ENCODE assay signal across 21 cellular contexts in the genomic region with DNA sequence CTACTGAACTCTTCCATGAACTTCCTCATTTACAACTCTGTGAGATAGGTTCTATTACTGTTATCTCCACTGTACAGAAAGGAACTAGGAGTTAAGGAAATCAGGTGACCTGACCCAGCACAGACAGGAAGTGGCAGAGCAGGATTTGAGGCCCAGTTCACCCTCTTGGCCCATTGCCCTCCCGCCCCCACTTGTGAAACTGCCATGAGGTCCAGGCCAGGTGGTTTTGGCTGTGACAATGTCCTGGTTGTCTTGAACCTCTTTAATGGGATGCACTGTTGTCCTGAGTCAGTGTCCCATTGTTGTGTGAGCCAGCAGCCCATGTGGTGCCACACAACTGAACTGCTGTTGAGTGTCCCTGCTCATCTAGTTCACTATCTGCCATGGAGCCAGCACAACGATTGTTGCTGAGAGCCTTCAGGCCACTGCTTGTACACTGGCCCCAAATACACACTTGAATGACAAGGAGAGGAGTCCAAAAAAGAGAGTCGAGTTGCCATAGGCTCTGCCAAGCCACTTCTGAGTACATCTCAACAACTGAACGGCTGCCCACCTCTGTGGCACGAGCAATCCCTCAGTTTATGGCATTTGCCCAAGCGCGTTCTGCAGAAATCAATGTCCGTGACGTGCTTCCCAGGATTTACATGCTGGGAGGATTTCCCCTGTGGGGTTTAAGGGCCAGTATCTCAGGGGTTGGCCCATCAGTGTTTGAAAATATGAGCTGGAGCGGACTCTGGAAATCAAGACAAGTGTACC.
DNase-seq lines count a peak whose midpoint lies in the region; ATAC-seq and TF ChIP-seq lines count a peak whose summit lies in the region.
"Had no signal": no experiment of that assay in that cellular context is flagged by ENCODE, and none has a peak within 500 bp of the region (broad histone marks: within the 10 kb centered on the region; RNA-seq: fewer than 3 reads in every experiment).

No MANE protein-coding gene starts in this region.

- no peaks in the 10 kb centered on the region for H3K4me1 ChIP-seq in testis
- H3K4me1 ChIP-seq: breast epithelium, gastroesophageal sphincter, stomach, uterus had no signal

- H3K36me3 Mint-ChIP-seq in activated naive CD8-positive, alpha-beta T cell treated with anti-CD3 and anti-CD28 coated beads, Interleukin-2, amount 50 U/mL, for 24 hours (ENCODE audit: low read depth): no peaks in the 10 kb centered on the region

- WGBS in testis, 2 donors: 89 to 98% methylated on average over 8 to 10 of the region's 10 CpGs

- intact Hi-C loops in sciatic nerve (cut with DNase I): no loop called here
- intact Hi-C loops in testis (cut with DNase I; ENCODE audit: low total_unique reads): no loop called here

- no peak overlapping the region for H3K4me3 Mint-ChIP-seq in activated naive CD8-positive, alpha-beta T cell treated with anti-CD3 and anti-CD28 coated beads, Interleukin-2, amount 50 U/mL, for 24 hours
- H3K4me3 Mint-ChIP-seq: WTC11 had no signal

- H3K36me3 ChIP-seq in testis (ENCODE audit: low read depth, missing control alignments): no peaks in the 10 kb centered on the region
- H3K36me3 ChIP-seq: breast epithelium, gastroesophageal sphincter, ovary, stomach, uterus had no signal

- no peak overlapping the region for H3K27ac ChIP-seq in testis
- H3K27ac ChIP-seq: breast epithelium, gastroesophageal sphincter, ovary, stomach, uterus had no signal

- no peak overlapping the region for H3K27ac Mint-ChIP-seq in activated naive CD8-positive, alpha-beta T cell treated with anti-CD3 and anti-CD28 coated beads, Interleukin-2, amount 50 U/mL, for 24 hours
- H3K27ac Mint-ChIP-seq: WTC11 had no signal

- no peak for TF ChIP-seq POLR2A in testis (IDR thresholded peaks at IDR 0.05)

- TF ChIP-seq CTCF in testis (IDR thresholded peaks at IDR 0.05): no peak

- H3K27me3 ChIP-seq in testis: no peaks in the 10 kb centered on the region
- H3K27me3 ChIP-seq: breast epithelium, ovary, uterus had no signal

- peaks cover 6% of the 10 kb centered on the region for H3K27me3 Mint-ChIP-seq in activated naive CD8-positive, alpha-beta T cell treated with anti-CD3 and anti-CD28 coated beads, Interleukin-2, amount 50 U/mL, for 24 hours

- no peaks in the 10 kb centered on the region for H3K4me1 Mint-ChIP-seq in activated naive CD8-positive, alpha-beta T cell treated with anti-CD3 and anti-CD28 coated beads, Interleukin-2, amount 50 U/mL, for 24 hours
- H3K4me1 Mint-ChIP-seq: WTC11 had no signal

- no peaks in the 10 kb centered on the region for H3K9me3 ChIP-seq in testis
- H3K9me3 ChIP-seq: ovary, uterus had no signal

- DNase-seq in GF-D8 (lab: John Stamatoyannopoulos, UW): peak; percentile 44
- peak; percentile 88 for DNase-seq in OCI-M1 (lab: John Stamatoyannopoulos, UW)
- DNase-seq in hypothalamus (lab: John Stamatoyannopoulos, UW): peak in 31 of 51 donors; percentile 3 to 57 (median 22)
- DNase-seq in sciatic nerve (ENCODE audit: low spot score): peak; percentile 36
- no peak for DNase-seq in activated naive CD8-positive, alpha-beta T cell treated with anti-CD3 and anti-CD28 coated beads, Interleukin-2, amount 50 U/mL, for 24 hours
- no peak for DNase-seq in testis
- no peak for DNase-seq in activated CD8-positive, alpha-beta memory T cell treated with anti-CD3 and anti-CD28 coated beads for 24 hours
- DNase-seq in NCI-H1105 (lab: John Stamatoyannopoulos, UW): no peak
- DNase-seq: Calu3, HCEC 1CT, left ventricle myocardium superior, NCI-H1436, NCI-H2227 treated with DMSO at 0.1 percent for 48 hours, ovary, stomach, uterus had no signal

- H3K9me3 Mint-ChIP-seq in activated naive CD8-positive, alpha-beta T cell treated with anti-CD3 and anti-CD28 coated beads, Interleukin-2, amount 50 U/mL, for 24 hours: no peaks in the 10 kb centered on the region

- no peak overlapping the region for H3K4me3 ChIP-seq in testis
- H3K4me3 ChIP-seq: breast epithelium, dorsolateral prefrontal cortex, gastroesophageal sphincter, ovary, stomach, uterus had no signal

- ATAC-seq in sciatic nerve: no peak
- no peak for ATAC-seq in activated naive CD8-positive, alpha-beta T cell treated with anti-CD3 and anti-CD28 coated beads, Interleukin-2, amount 50 U/mL, for 24 hours
- ATAC-seq: esophagus mucosa, gastroesophageal sphincter, left ventricle myocardium superior, WTC11 had no signal

Comparison
In these comparisons a context has a peak if more than half of its experiments do, and no peak if none do; other contexts are left out.
1. DNase-seq: peak in GF-D8 (single experiment), OCI-M1 (single experiment), hypothalamus (31 of 51) and sciatic nerve (single experiment); none in activated naive CD8-positive, alpha-beta T cell treated with anti-CD3 and anti-CD28 coated beads, Interleukin-2, amount 50 U/mL, for 24 hours (single experiment), testis (single experiment), activated CD8-positive, alpha-beta memory T cell treated with anti-CD3 and anti-CD28 coated beads for 24 hours (single experiment) and NCI-H1105 (single experiment).